ENCODE assay signal across 8 cellular contexts in genomic region chr3:141487419-141488345, GRCh38. TPM values are rescaled to one million over a fixed set of nuclear protein-coding genes. Genes with fewer than 3 reads are reported as not detected.
DNase-seq lines count a peak whose midpoint lies in the region; ATAC-seq lines count a peak whose summit lies in the region.

No MANE protein-coding gene starts in this region.

- H3K27me3 ChIP-seq in ectodermal cell (ENCODE audit: control insufficient read depth, insufficient read depth, low read length, poor library complexity, severe bottlenecking) = no peaks in the 10 kb centered on the region

- CTCF ChIA-PET in activated CD4-positive, alpha-beta memory T cell treated with anti-CD3 and anti-CD28 coated beads for 36 hours (lab: Charles Lee) = interaction anchor here (0.7 to 5.6 kb wide), 8 partner anchors 12 to 251 kb away, joined by 3 to 34 read pairs (median 6); no protein-coding TSS in a partner anchor

- ATAC-seq in GM19438 (IDR thresholded peaks at IDR 0.05; ENCODE audit: low read depth, unreplicated experiment) (peak; percentile 84), HG03558 (IDR thresholded peaks at IDR 0.05; ENCODE audit: extremely low read depth, unreplicated experiment) (peak; percentile 52)

- peak overlapping the region; percentile 84 for H3K4me3 Mint-ChIP-seq in activated CD4-positive, alpha-beta memory T cell treated with anti-CD3 and anti-CD28 coated beads for 36 hours

- peak overlapping the region; percentile 95 for H3K27ac ChIP-seq in ectodermal cell (ENCODE audit: insufficient read depth, low read depth, low read length, poor library complexity, severe bottlenecking)

- H3K27me3 Mint-ChIP-seq in activated CD4-positive, alpha-beta memory T cell treated with anti-CD3 and anti-CD28 coated beads for 36 hours = no peaks in the 10 kb centered on the region

- H3K36me3 Mint-ChIP-seq in activated CD4-positive, alpha-beta memory T cell treated with anti-CD3 and anti-CD28 coated beads for 36 hours = peaks cover 11% of the 10 kb centered on the region

- H3K36me3 ChIP-seq in ectodermal cell (ENCODE audit: control insufficient read depth, insufficient read depth, low read length) = no peaks in the 10 kb centered on the region

- H3K9me3 ChIP-seq in ectodermal cell (ENCODE audit: control insufficient read depth, low read length) = no peaks in the 10 kb centered on the region

- H3K4me3 ChIP-seq in ectodermal cell (ENCODE audit: insufficient read depth, low read depth, low read length) = peak overlapping the region; percentile 86

- peaks cover 67% of the 10 kb centered on the region for H3K4me1 Mint-ChIP-seq in activated CD4-positive, alpha-beta memory T cell treated with anti-CD3 and anti-CD28 coated beads for 36 hours (ENCODE audit: low read depth)

- DNase-seq in CD1c-positive myeloid dendritic cell (ENCODE audit: extremely low spot score) (peak; percentile 67), NCI-H748 treated with DMSO at 0.1 percent for 48 hours (lab: John Stamatoyannopoulos, UW) (peak; percentile 37), lung microvascular endothelial cell (ENCODE audit: low read depth in 2 of 2) (peak; percentile 72 to 79)
- DNase-seq in activated CD4-positive, alpha-beta memory T cell treated with anti-CD3 and anti-CD28 coated beads for 36 hours = peak; percentile 94
- DNase-seq in stimulated activated CD8-positive, alpha-beta memory T cell treated with anti-CD3 and anti-CD28 coated beads, Interleukin-12 subunit alpha, Interleukin-12 subunit beta, amount 100 ng/mL, for 24 hours (ENCODE audit: extremely low read depth) = peak; percentile 45

- H3K9me3 Mint-ChIP-seq in activated CD4-positive, alpha-beta memory T cell treated with anti-CD3 and anti-CD28 coated beads for 36 hours = no peaks in the 10 kb centered on the region

- WGBS in ectodermal cell, 2 experiments = 2% methylated on average over 66 to 67 of the region's 67 CpGs

- intact Hi-C loops in activated CD4-positive, alpha-beta memory T cell treated with anti-CD3 and anti-CD28 coated beads for 36 hours (cut with micrococcal nuclease) = loop anchor here (1.0 to 2.0 kb wide), 5 partner anchors 11 to 959 kb away; partner anchors contain the start of gene ATP1B3

- H3K4me1 ChIP-seq in ectodermal cell (ENCODE audit: control insufficient read depth, insufficient read depth, low read length) = peaks cover 13% of the 10 kb centered on the region

- H3K27ac Mint-ChIP-seq in activated CD4-positive, alpha-beta memory T cell treated with anti-CD3 and anti-CD28 coated beads for 36 hours = peak overlapping the region; percentile 94

- POLR2A ChIA-PET in activated CD4-positive, alpha-beta memory T cell treated with anti-CD3 and anti-CD28 coated beads for 36 hours (lab: Charles Lee) = interaction anchor here (0.6 to 4.6 kb wide), 22 partner anchors 12 to 474 kb away, joined by 3 to 90 read pairs (median 4); partner anchors contain the start of gene ATP1B3

RNA-seq across cellular contexts. Expression of gene RASA2, which starts 0.9 kb away (rescaled TPM):
- total RNA-seq in activated CD4-positive, alpha-beta memory T cell treated with anti-CD3 and anti-CD28 coated beads for 36 hours = 10 to 100 TPM; 34.7 to 35.0 TPM
- polyA plus RNA-seq in ectodermal cell (2013, experiment 1 of 4) = 16.5 TPM
- 17.4 TPM for polyA plus RNA-seq in ectodermal cell (2013, experiment 2 of 4)
- 19.1 TPM for polyA plus RNA-seq in ectodermal cell (2013, experiment 3 of 4)
- 18.1 TPM for polyA plus RNA-seq in ectodermal cell (2013, experiment 4 of 4)
- total RNA-seq in lung microvascular endothelial cell = 5.4 and 7.3 TPM in 2 replicates

Comparison
In these comparisons a context has a peak if more than half of its experiments do, and no peak if none do; other contexts are left out.
1. Peak in every context shown above with its lines: DNase-seq, ATAC-seq, H3K4me3 ChIP-seq and H3K27ac ChIP-seq.
2. DNase-seq: peak in every context shown above with its lines; median percentile 94 in activated CD4-positive, alpha-beta memory T cell treated with anti-CD3 and anti-CD28 coated beads for 36 hours; 76 in lung microvascular endothelial cell; 67 in CD1c-positive myeloid dendritic cell; 45 in stimulated activated CD8-positive, alpha-beta memory T cell treated with anti-CD3 and anti-CD28 coated beads, Interleukin-12 subunit alpha, Interleukin-12 subunit beta, amount 100 ng/mL, for 24 hours; 37 in NCI-H748 treated with DMSO at 0.1 percent for 48 hours.